1 cellular context compared by ENCODE assay signal in genomic region chr3:10459954-10460754, GRCh38.
A peak's percentile ranks its signal among the peaks of the same experiment; 100 is the strongest.
TF ChIP-seq lines count a peak whose summit lies in the region.

No MANE protein-coding gene starts in this region.

TF ChIP-seq in K562, 482 proteins besides CTCF, POLR2A, EP300 and RAD21 (continued from another document and continues in another):
- TF ChIP-seq CREB3 (tag; conservative IDR thresholded peaks at IDR 0.05; ENCODE audit: low read depth): peak; percentile 89
- no peak for TF ChIP-seq ZNF699 (CRISPR knock-in tag; IDR thresholded peaks at IDR 0.05; ENCODE audit: insufficient replicate concordance)
- peak; percentile 91 for TF ChIP-seq ZBTB40 (IDR thresholded peaks at IDR 0.05)
- peak; percentile 81 for TF ChIP-seq ZBTB40 (CRISPR knock-in tag; IDR thresholded peaks at IDR 0.05)
- TF ChIP-seq HMGXB4 (CRISPR knock-in tag; IDR thresholded peaks at IDR 0.05): peak; percentile 87
- peak; percentile 70; the same call in 1 of the 2 replicates for TF ChIP-seq PBX2 (CRISPR knock-in tag; IDR thresholded peaks at IDR 0.05; ENCODE audit: low read depth)
- 0 out of 2 replicates have a peak, but pooled peaks have one; percentile 15 for TF ChIP-seq PBX2 (tag; conservative IDR thresholded peaks at IDR 0.05; ENCODE audit: low read depth)
- no peak for TF ChIP-seq BMI1 (IDR thresholded peaks at IDR 0.05; ENCODE audit: low read length)
- no peak for TF ChIP-seq PHB (CRISPR knock-in tag; IDR thresholded peaks at IDR 0.05)
- TF ChIP-seq E2F5 (CRISPR knock-in tag; IDR thresholded peaks at IDR 0.05): peak; percentile 99
- TF ChIP-seq CHD2 (IDR thresholded peaks at IDR 0.05; ENCODE audit: low read depth, low read length): no peak
- TF ChIP-seq ESRRA (IDR thresholded peaks at IDR 0.05; ENCODE audit: borderline replicate concordance, low read depth): no peak
- TF ChIP-seq GATA2 (CRISPR knock-in tag; IDR thresholded peaks at IDR 0.05): 0 out of 2 replicates have a peak, but pooled peaks have one; percentile 19
- no peak for TF ChIP-seq SAFB2 (IDR thresholded peaks at IDR 0.05; ENCODE audit: borderline replicate concordance, low read depth, low read length, severe bottlenecking)
- no peak for TF ChIP-seq POLR2H (tag; IDR thresholded peaks at IDR 0.05; ENCODE audit: low read depth)
- TF ChIP-seq ZC3H11A (IDR thresholded peaks at IDR 0.05; ENCODE audit: low read depth, low read length): no peak
- TF ChIP-seq SIRT6 (IDR thresholded peaks at IDR 0.05; ENCODE audit: low read depth, low read length): no peak
- no peak for TF ChIP-seq EP400 (IDR thresholded peaks at IDR 0.05)
- no peak for TF ChIP-seq TAF7 (tag; IDR thresholded peaks at IDR 0.05)
- no peak for TF ChIP-seq ZNF398 (CRISPR knock-in tag; IDR thresholded peaks at IDR 0.05)
- TF ChIP-seq ZNF75A (CRISPR knock-in tag; IDR thresholded peaks at IDR 0.05): no peak
- TF ChIP-seq ZSCAN29 (IDR thresholded peaks at IDR 0.05): no peak
- no peak for TF ChIP-seq WHSC1 (IDR thresholded peaks at IDR 0.05; ENCODE audit: low read length)
- peak; percentile 66; the same call in 1 of the 2 replicates for TF ChIP-seq KLF6 (CRISPR knock-in tag; IDR thresholded peaks at IDR 0.05; ENCODE audit: borderline replicate concordance)
- TF ChIP-seq ZNF24 (IDR thresholded peaks at IDR 0.05): peak; percentile 84; the same call in 1 of the 2 replicates
- 0 out of 2 replicates have a peak, but pooled peaks have one; percentile 11 for TF ChIP-seq IRF9 (tag; IDR thresholded peaks at IDR 0.05)
- TF ChIP-seq PTBP1 (IDR thresholded peaks at IDR 0.05; ENCODE audit: low read depth, low read length): no peak
- TF ChIP-seq ZBTB7A (IDR thresholded peaks at IDR 0.05; ENCODE audit: borderline replicate concordance, control insufficient read depth, low read depth, low read length): no peak
- no peak for TF ChIP-seq FOXO4 (CRISPR knock-in tag; IDR thresholded peaks at IDR 0.05)
- peak; percentile 95 for TF ChIP-seq ZNF395 (CRISPR knock-in tag; IDR thresholded peaks at IDR 0.05)
- TF ChIP-seq MBD2 (IDR thresholded peaks at IDR 0.05; ENCODE audit: borderline replicate concordance, low read depth): no peak
